ENCODE assay signal across 8 cellular contexts in the genomic region with DNA sequence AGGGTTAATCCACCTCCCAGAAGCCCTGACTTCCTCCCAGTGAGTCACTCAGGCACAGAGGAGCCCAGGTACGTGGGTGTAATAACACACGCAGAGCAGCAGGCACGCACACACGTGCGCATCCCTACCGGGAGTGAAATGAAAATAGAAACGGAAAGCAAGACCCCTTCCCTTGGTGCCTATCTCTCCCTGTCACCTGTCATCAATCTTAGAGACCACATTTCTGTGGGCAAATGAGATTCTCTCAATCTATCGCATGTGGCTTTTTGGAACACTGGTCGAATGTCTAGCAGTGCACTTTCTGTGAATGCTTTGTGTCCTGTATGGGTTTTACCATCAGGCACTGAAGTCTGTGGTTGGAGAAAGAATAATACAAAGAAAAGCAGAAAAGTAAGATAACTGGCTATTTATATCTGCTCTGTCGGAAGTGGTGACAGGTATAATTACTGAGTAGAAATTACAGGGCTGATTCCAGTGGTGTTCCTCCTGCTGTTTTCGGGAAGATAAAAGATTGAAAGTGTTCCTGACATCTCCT.
DNase-seq lines count a peak whose midpoint lies in the region; TF ChIP-seq lines count a peak whose summit lies in the region.

No MANE protein-coding gene starts in this region.

- peak overlapping the region; percentile 4 for H3K4me3 ChIP-seq in GM12865 (ENCODE audit: low read depth, low read length)
- H3K4me3 ChIP-seq in HEK293 (ENCODE audit: low read depth, low read length), result peak overlapping the region; percentile 13; the same call in 1 of the 2 replicates
- H3K4me3 ChIP-seq in lower leg skin (ENCODE audit: low read depth, poor library complexity, severe bottlenecking), result no peak overlapping the region

- WGBS in lower leg skin, 2 donors, result 11 to 29% methylated on average over 11 of the region's 11 CpGs

- peak overlapping the region; percentile 47; the same call in 1 of the 2 replicates for H3K27ac ChIP-seq in HEK293 (ENCODE audit: extremely low read depth, low read depth, low read length)

- intact Hi-C loops in head of caudate nucleus (cut with DNase I) (no loop called here), lower leg skin (cut with DNase I; ENCODE audit: low total_unique reads) (no loop called here)

- H3K36me3 ChIP-seq in HEK293 (ENCODE audit: control insufficient read depth in 2 of 2, insufficient read depth in 1 of 2, low read length in 2 of 2), result no peaks in the 10 kb centered on the region

- H3K9me3 ChIP-seq in HEK293 (ENCODE audit: control insufficient read depth, insufficient read depth, low read depth, low read length), result no peaks in the 10 kb centered on the region

- POLR2A ChIA-PET in HEK293 (lab: Yijun Ruan, JAX), result interaction anchor here (0.6 kb wide), 1 partner anchor 554 kb away, joined by 4 read pairs; no protein-coding TSS in a partner anchor

- peaks cover 12% of the 10 kb centered on the region for H3K4me1 ChIP-seq in HEK293 (ENCODE audit: control insufficient read depth, insufficient read depth, low read length)

- DNase-seq in GM12865 (ENCODE audit: low read depth) (peak; percentile 51), OCI-M1 (lab: John Stamatoyannopoulos, UW) (peak; percentile 94), head of caudate nucleus (peak; percentile 10 to 80 (median 56)), ACHN (no peak), EL (no peak), lower leg skin (ENCODE audit: low spot score in 2 of 2) (no peak)
- DNase-seq in effector CD8-positive, alpha-beta T cell (lab: John Stamatoyannopoulos, UW), result no peak

- in situ Hi-C loops in ACHN (cut with HindIII; ENCODE audit: low pct_ligation_motif_present, low pct_unique_long_range_greater_than_20kb, low sequenced_read_pairs), result no loop called here

- TF ChIP-seq POLR2A in lower leg skin (IDR thresholded peaks at IDR 0.05), result no peak

- TF ChIP-seq CTCF in GM12865 (IDR thresholded peaks at IDR 0.05; ENCODE audit: insufficient read depth, low read depth, low read length, missing control alignments) (no peak), HEK293 (tag by site-specific recombination; IDR thresholded peaks at IDR 0.05) (no peak), lower leg skin (IDR thresholded peaks at IDR 0.05) (no peak)

- CTCF ChIA-PET in HEK293 (lab: Yijun Ruan, JAX), result no interaction called here

TF ChIP-seq in HEK293, 187 proteins besides CTCF, POLR2A, EP300 and RAD21:
- TF ChIP-seq MYNN (tag by site-specific recombination; IDR thresholded peaks at IDR 0.05; ENCODE audit: borderline replicate concordance) (no peak), ZFHX2 (tag by site-specific recombination; conservative IDR thresholded peaks at IDR 0.05) (peak; percentile 41; the same call in 1 of the 2 replicates), TCF7L2 (IDR thresholded peaks at IDR 0.05; ENCODE audit: borderline replicate concordance, low read depth, low read length) (peak; percentile 79), ZNF621 (tag by site-specific recombination; IDR thresholded peaks at IDR 0.05) (no peak), SP7 (tag by site-specific recombination; IDR thresholded peaks at IDR 0.05) (peak; percentile 79), TRIM28 (IDR thresholded peaks at IDR 0.05; ENCODE audit: borderline replicate concordance, low read length) (0 out of 2 replicates have a peak, but pooled peaks have one; percentile 20)

Comparison
In these comparisons a context has a peak if more than half of its experiments do, and no peak if none do; other contexts are left out.
1. DNase-seq: peak in GM12865 (single experiment), OCI-M1 (single experiment) and head of caudate nucleus (42 of 42); none in ACHN (single experiment), effector CD8-positive, alpha-beta T cell (single experiment), EL (single experiment) and lower leg skin (0 of 2).